6 cellular contexts compared by ENCODE assay signal in genomic region chrX:44657718-44658246, GRCh38.
DNase-seq lines count a peak whose midpoint lies in the region; ATAC-seq, FAIRE-seq and TF ChIP-seq lines count a peak whose summit lies in the region.
"Not testable (repeated sequence)": the region's sequence is repeated elsewhere in the genome, so short reads cannot be mapped to it uniquely, and the experiment has no call there.

No MANE protein-coding gene starts in this region.

- 71% methylated on average over 5 of the region's 5 CpGs for WGBS in A549 (ENCODE audit: missing lambda C conversion rate)
- 48% methylated on average over 4 of the region's 5 CpGs for WGBS in K562 (ENCODE audit: insufficient coverage, low coverage, missing lambda C conversion rate)

- not testable (repeated sequence) for DNase-seq in A549 (ENCODE audit: low read depth in 1 of 2, low spot score in 1 of 2); K562 (ENCODE audit: extremely low read depth in 1 of 4, low spot score in 3 of 4); kidney

- H3K9ac ChIP-seq in K562 (ENCODE audit: insufficient read depth in 1 of 2, low read depth in 2 of 2, low read length in 2 of 2); kidney (ENCODE audit: low read length in 2 of 2): not testable (repeated sequence)

- ATAC-seq in A549, SK-N-SH treated with all-trans-retinoic acid at 6 μM for 48 hours, K562: not testable (repeated sequence)

- not testable (repeated sequence) for H2AFZ ChIP-seq in K562 (ENCODE audit: low read depth, low read length)

- H3K4me3 ChIP-seq in A549; HEK293 (ENCODE audit: low read depth, low read length); K562; kidney (ENCODE audit: low read length in 2 of 2): not testable (repeated sequence)

- POLR2A ChIA-PET in A549 (lab: Yijun Ruan, JAX); HEK293 (lab: Yijun Ruan, JAX); K562 (lab: Yijun Ruan, JAX): not testable (repeated sequence)

- in situ Hi-C loops in K562 (cut with MboI) = not testable (repeated sequence)

- H3K36me3 ChIP-seq in HEK293 (ENCODE audit: control insufficient read depth in 2 of 2, insufficient read depth in 1 of 2, low read length in 2 of 2); K562 (ENCODE audit: control insufficient read depth, insufficient read depth, low read length); kidney (ENCODE audit: control insufficient read depth in 1 of 2, insufficient read depth in 2 of 2, low read length in 2 of 2): not testable (repeated sequence)

- intact Hi-C loops in K562 (cut with micrococcal nuclease); kidney (cut with DNase I): not testable (repeated sequence)

- not testable (repeated sequence) for H3K79me2 ChIP-seq in K562 (ENCODE audit: control insufficient read depth, insufficient read depth, low read length)

- not testable (repeated sequence) for H3K27ac ChIP-seq in A549; HEK293 (ENCODE audit: extremely low read depth, low read depth, low read length); K562 (ENCODE audit: extremely low read depth, low read depth, low read length); kidney (ENCODE audit: low read depth in 2 of 2, low read length in 2 of 2)

- TF ChIP-seq EP300 in A549 (IDR thresholded peaks at IDR 0.05); K562 (IDR thresholded peaks at IDR 0.05; ENCODE audit: low read length): not testable (repeated sequence)

- not testable (repeated sequence) for H3K4me2 ChIP-seq in A549; K562 (ENCODE audit: insufficient read depth, low read length)

- H3K4me1 ChIP-seq in A549; HEK293 (ENCODE audit: control insufficient read depth, insufficient read depth, low read length); K562 (replicated peaks in 1 of 2; ENCODE audit: control insufficient read depth in 2 of 2, insufficient read depth in 2 of 2, low read length in 2 of 2); kidney (ENCODE audit: control insufficient read depth in 1 of 2, insufficient read depth in 1 of 2, low read depth in 1 of 2, low read length in 2 of 2): not testable (repeated sequence)

- TF ChIP-seq RAD21 in A549 (conservative IDR thresholded peaks at IDR 0.05 in 1 of 2, IDR thresholded peaks at IDR 0.05 in 1 of 2); K562 (CRISPR knock-in tag; conservative IDR thresholded peaks at IDR 0.05 in 1 of 2, IDR thresholded peaks at IDR 0.05 in 1 of 2): not testable (repeated sequence)

- H3K9me3 ChIP-seq in A549; HEK293 (ENCODE audit: control insufficient read depth, insufficient read depth, low read depth, low read length); K562 (replicated peaks; ENCODE audit: control insufficient read depth, insufficient read depth, low read depth, low read length); kidney (ENCODE audit: control insufficient read depth in 1 of 2, low read length in 2 of 2): not testable (repeated sequence)

- TF ChIP-seq POLR2A in A549 (IDR thresholded peaks at IDR 0.05; ENCODE audit: low read length); K562 (conservative IDR thresholded peaks at IDR 0.05): not testable (repeated sequence)

- not testable (repeated sequence) for TF ChIP-seq CTCF in A549 (IDR thresholded peaks at IDR 0.05); HEK293 (tag by site-specific recombination; IDR thresholded peaks at IDR 0.05); K562 (IDR thresholded peaks at IDR 0.05 in 2 of 3, conservative IDR thresholded peaks at IDR 0.05 in 1 of 3; ENCODE audit: insufficient read depth in 2 of 3, low read depth in 1 of 3, low read length in 3 of 3); kidney (IDR thresholded peaks at IDR 0.05; ENCODE audit: borderline replicate concordance, extremely low read depth, insufficient read depth)

- not testable (repeated sequence) for H3K27me3 ChIP-seq in K562 (ENCODE audit: control insufficient read depth in 2 of 2, insufficient read depth in 2 of 2, low read length in 2 of 2)

- FAIRE-seq in A549 (lab: Jason Lieb, UNC); K562 (lab: Jason Lieb, UNC): not testable (repeated sequence)
- FAIRE-seq in colon (lab: Jason Lieb, UNC) (peak; percentile 18), kidney (lab: Jason Lieb, UNC) (peak; percentile 15)

- not testable (repeated sequence) for H3K9me1 ChIP-seq in K562 (ENCODE audit: control insufficient read depth, insufficient read depth, low read length)

- CTCF ChIA-PET in A549 (lab: Yijun Ruan, JAX); HEK293 (lab: Yijun Ruan, JAX); K562 (lab: Yijun Ruan, JAX; ENCODE audit: low intra/inter-chr PET ratio): not testable (repeated sequence)

- not testable (repeated sequence) for BruUV-seq in K562 (replicated peaks; lab: Mats Ljungman, UMichigan)

- H4K20me1 ChIP-seq in K562 (replicated peaks; ENCODE audit: control insufficient read depth, insufficient read depth, low read length) = not testable (repeated sequence)

TF ChIP-seq in A549, 52 proteins besides CTCF, POLR2A, EP300 and RAD21:
- TF ChIP-seq ZC3H11A (IDR thresholded peaks at IDR 0.05) = 0 out of 2 replicates have a peak, but pooled peaks have one; percentile 23

TF ChIP-seq in HEK293, 187 proteins besides CTCF, POLR2A, EP300 and RAD21 (continues in another document):
- TF ChIP-seq ZNF223 (tag by site-specific recombination; IDR thresholded peaks at IDR 0.05) = peak; percentile 80; the same call in 1 of the 2 replicates
- peak; percentile 72 for TF ChIP-seq ZNF529 (tag by site-specific recombination; IDR thresholded peaks at IDR 0.05; ENCODE audit: insufficient replicate concordance)

TF ChIP-seq in SK-N-SH treated with all-trans-retinoic acid at 6 μM for 48 hours, 23 proteins besides CTCF, POLR2A, EP300 and RAD21:
- peak; percentile 56; the same call in 1 of the 2 replicates for TF ChIP-seq ISL1 (CRISPR knock-in tag; IDR thresholded peaks at IDR 0.05)

TF ChIP-seq in K562, 482 proteins besides CTCF, POLR2A, EP300 and RAD21:
- not testable (repeated sequence) for TF ChIP-seq CEBPG (CRISPR knock-in tag; IDR thresholded peaks at IDR 0.05); ATF3 (CRISPR knock-in tag; conservative IDR thresholded peaks at IDR 0.05)
- TF ChIP-seq CEBPG (tag; conservative IDR thresholded peaks at IDR 0.05 in 1 of 2, IDR thresholded peaks at IDR 0.05 in 1 of 2) = peak in 1 of 2 experiments; percentile 32; a peak in 1 of 4 replicates
- peak; percentile 59 for TF ChIP-seq ATF3 (IDR thresholded peaks at IDR 0.05)
